ENCODE assay signal across 13 cellular contexts in the genomic region with DNA sequence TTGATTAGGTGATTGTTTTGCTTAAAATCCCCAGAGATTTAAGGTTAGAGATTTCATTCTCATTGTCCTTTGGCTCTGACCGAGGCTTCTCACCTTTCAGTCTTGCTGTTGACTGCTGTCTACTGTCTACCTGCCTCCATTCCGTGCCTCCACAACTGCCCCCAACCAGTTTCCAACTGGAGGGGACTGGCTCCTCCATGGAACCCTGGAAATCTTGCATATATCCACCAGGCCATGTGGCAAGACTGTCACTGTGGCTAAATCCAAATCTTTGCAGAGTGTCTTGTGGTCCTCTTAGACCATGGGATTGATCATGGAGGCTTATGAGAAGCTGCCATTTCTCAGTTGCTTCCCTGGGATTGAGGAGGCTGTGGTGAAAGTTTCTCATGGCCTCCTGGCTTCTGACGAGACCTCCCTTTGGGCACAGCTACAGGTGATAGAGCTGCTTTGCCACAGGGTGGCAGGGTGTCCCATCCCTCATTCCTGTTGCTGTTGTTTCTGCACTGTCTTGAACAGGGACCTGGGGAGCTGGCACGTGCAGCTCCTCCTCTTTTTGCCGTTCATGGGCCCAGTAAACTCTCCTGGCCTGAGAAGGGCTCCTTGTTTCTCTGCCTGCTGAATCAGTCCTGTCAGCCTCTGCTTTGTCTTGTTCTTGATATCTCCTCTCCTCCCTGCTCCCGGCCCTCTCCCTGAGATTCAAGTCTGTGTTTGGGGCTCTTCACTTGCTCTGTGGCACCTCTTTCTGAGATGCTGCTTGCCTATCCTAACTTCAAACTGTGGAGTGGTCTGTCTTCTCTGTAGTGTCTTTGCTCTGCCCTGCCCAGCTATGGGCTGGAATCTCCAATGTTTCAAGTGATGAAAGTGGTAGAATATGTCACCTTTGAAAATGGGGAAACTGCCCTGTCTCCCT.
DNase-seq lines count a peak whose midpoint lies in the region; ATAC-seq and TF ChIP-seq lines count a peak whose summit lies in the region.
"Had no signal": no experiment of that assay in that cellular context is flagged by ENCODE, and none has a peak within 500 bp of the region (broad histone marks: within the 10 kb centered on the region; RNA-seq: fewer than 3 reads in every experiment).

No MANE protein-coding gene starts in this region.

- TF ChIP-seq EP300 in SK-N-SH (IDR thresholded peaks at IDR 0.05; ENCODE audit: borderline replicate concordance in 1 of 2, low read depth in 1 of 2, low read length in 1 of 2), result no peak

- no peaks in the 10 kb centered on the region for H3K79me2 ChIP-seq in mammary epithelial cell (ENCODE audit: insufficient read depth, low read length)
- H3K79me2 ChIP-seq in SK-N-SH (ENCODE audit: insufficient read depth), result no peaks in the 10 kb centered on the region

- H3K27ac ChIP-seq in mammary epithelial cell (ENCODE audit: insufficient read depth, low read depth, low read length) (no peak overlapping the region), SK-N-SH (ENCODE audit: low read depth in 2 of 2, low read length in 1 of 2) (no peak overlapping the region), upper lobe of right lung (no peak overlapping the region)

- intact Hi-C loops in mammary epithelial cell (cut with micrococcal nuclease) (loop anchor here (2.0 kb wide), 1 partner anchor 368 kb away; no protein-coding TSS in a partner anchor), upper lobe of right lung (cut with DNase I) (no loop called here)

- H3K9me3 ChIP-seq in mammary epithelial cell (replicated peaks; ENCODE audit: insufficient read depth, low read length), result peaks cover 5% of the 10 kb centered on the region
- peaks cover 14% of the 10 kb centered on the region; the same call in 1 of the 2 replicates for H3K9me3 ChIP-seq in SK-N-SH
- H3K9me3 ChIP-seq in upper lobe of right lung, result no peaks in the 10 kb centered on the region

- H3K4me3 ChIP-seq in mammary epithelial cell (replicated peaks in 1 of 3; ENCODE audit: insufficient read depth in 1 of 3, low read depth in 2 of 3, low read length in 3 of 3), result no peak overlapping the region
- H3K4me3 ChIP-seq in SK-N-SH (ENCODE audit: low read depth in 2 of 2, low read length in 1 of 2), result no peak overlapping the region
- no peak overlapping the region for H3K4me3 ChIP-seq in upper lobe of right lung

- H3K4me2 ChIP-seq in mammary epithelial cell (ENCODE audit: insufficient read depth, low read depth, low read length) (no peak overlapping the region), SK-N-SH (no peak overlapping the region)

- DNase-seq in T47D (ENCODE audit: low read depth in 1 of 2, low spot score in 1 of 2) (peak; percentile 64 to 76), mammary epithelial cell (no peak), SK-N-SH (no peak), islet precursor cell (peak; percentile 49), upper lobe of right lung (no peak), germinal center (ENCODE audit: low spot score) (no peak)
- DNase-seq in activated naive CD4-positive, alpha-beta T cell treated with anti-CD3 and anti-CD28 coated beads, Interleukin-2, amount 50 U/mL, for 16 hours, result no peak
- DNase-seq: activated CD4-positive, CD25-positive, alpha-beta regulatory T cell treated with anti-CD3 and anti-CD28 coated beads, Interleukin-2, amount 50 U/mL, for 72 hours; activated T-cell treated with anti-CD3 and anti-CD28 coated beads, Interleukin-2, amount 50 U/mL, for 72 hours; DMS79 treated with DMSO at 0.1 percent for 48 hours; NCI-H510A; SHP77 treated with DMSO at 0.1 percent for 48 hours had no signal

- H3K27me3 ChIP-seq in mammary epithelial cell (ENCODE audit: insufficient read depth, low read length) (no peaks in the 10 kb centered on the region), SK-N-SH (ENCODE audit: insufficient read depth) (no peaks in the 10 kb centered on the region), upper lobe of right lung (no peaks in the 10 kb centered on the region)

- H3K36me3 ChIP-seq in mammary epithelial cell (ENCODE audit: insufficient read depth, low read length) (no peaks in the 10 kb centered on the region), SK-N-SH (replicated peaks in 1 of 2; ENCODE audit: control insufficient read depth in 1 of 2, insufficient read depth in 2 of 2, low read length in 1 of 2) (no peaks in the 10 kb centered on the region), upper lobe of right lung (no peaks in the 10 kb centered on the region)

- dilution Hi-C loops in mammary epithelial cell (cut with HindIII; ENCODE audit: low sequenced_read_pairs), result no loop called here

- BruUV-seq in mammary epithelial cell (replicated peaks; lab: Mats Ljungman, UMichigan), result no TSS peak

- no peak for TF ChIP-seq POLR2A in GM18505 (IDR thresholded peaks at IDR 0.05; ENCODE audit: borderline replicate concordance, extremely low read depth, insufficient read depth, insufficient read length)

- ATAC-seq in upper lobe of right lung, result peak; percentile 42
- no peak for ATAC-seq in GM18505 (IDR thresholded peaks at IDR 0.05; ENCODE audit: unreplicated experiment)
- ATAC-seq: activated T-cell treated with anti-CD3 and anti-CD28 coated beads, Interleukin-2, amount 50 U/mL, for 72 hours had no signal

- no peaks in the 10 kb centered on the region for H4K20me1 ChIP-seq in mammary epithelial cell (ENCODE audit: insufficient read depth, low read length)
- H4K20me1 ChIP-seq in SK-N-SH (ENCODE audit: insufficient read depth), result no peaks in the 10 kb centered on the region

- POLR2A ChIA-PET in SK-N-SH (lab: Yijun Ruan, JAX), result no interaction called here

- 96% methylated on average over 6 of the region's 6 CpGs for WGBS in mammary epithelial cell (ENCODE audit: low coverage, missing lambda C conversion rate)
- WGBS in SK-N-SH (ENCODE audit: low lambda C conversion rate), result 74% methylated on average over 6 of the region's 6 CpGs

- peak in 1 of 2 donors; percentile 26 for TF ChIP-seq CTCF in mammary epithelial cell (conservative IDR thresholded peaks at IDR 0.05 in 1 of 2, IDR thresholded peaks at IDR 0.05 in 1 of 2; ENCODE audit: extremely low read depth in 1 of 2, insufficient read depth in 1 of 2, low read depth in 1 of 2, low read length in 2 of 2)
- no peak for TF ChIP-seq CTCF in SK-N-SH (IDR thresholded peaks at IDR 0.05)
- TF ChIP-seq CTCF in upper lobe of right lung (IDR thresholded peaks at IDR 0.05), result no peak

- peaks cover under 1% of the 10 kb centered on the region for H3F3A ChIP-seq in SK-N-SH (replicated peaks; ENCODE audit: insufficient read depth)

- CTCF ChIA-PET in mammary epithelial cell (lab: Charles Lee; ENCODE audit: low non-redundant PET), result no interaction called here
- CTCF ChIA-PET in SK-N-SH (lab: Yijun Ruan, JAX), result interaction anchor here (0.7 to 1.3 kb wide), 4 partner anchors 9 to 63 kb away, joined by 3 to 4 read pairs (median 4); a partner anchor contains a TSS

- H2AFZ ChIP-seq in mammary epithelial cell (ENCODE audit: low read depth, low read length) (no peak overlapping the region), SK-N-SH (ENCODE audit: low read depth) (no peak overlapping the region; the same call in 1 of the 2 replicates)

- peak; percentile 31; the same call in 1 of the 2 replicates for TF ChIP-seq RAD21 in SK-N-SH (IDR thresholded peaks at IDR 0.05; ENCODE audit: low read length)

- H3K4me1 ChIP-seq in mammary epithelial cell (ENCODE audit: insufficient read depth, low read length), result peaks cover 17% of the 10 kb centered on the region
- H3K4me1 ChIP-seq in SK-N-SH (ENCODE audit: control insufficient read depth in 1 of 2, insufficient read depth in 2 of 2, low read depth in 1 of 2, low read length in 1 of 2), result peaks cover 10 to 12% of the 10 kb centered on the region in 2 experiments; a peak in 2 of 4 replicates
- no peaks in the 10 kb centered on the region for H3K4me1 ChIP-seq in upper lobe of right lung

- in situ Hi-C loops in T47D (cut with HindIII; ENCODE audit: low pct_unique_long_range_greater_than_20kb, low sequenced_read_pairs), result no loop called here
- in situ Hi-C loops in mammary epithelial cell (cut with MboI; ENCODE audit: low sequenced_read_pairs in 2 of 2), result no loop called here

- H3K9ac ChIP-seq in mammary epithelial cell (ENCODE audit: insufficient read depth, low read length) (no peak overlapping the region), SK-N-SH (no peak overlapping the region)

- H3K9me2 ChIP-seq in SK-N-SH, result no peaks in the 10 kb centered on the region

TF ChIP-seq in SK-N-SH, 30 proteins besides CTCF, POLR2A, EP300 and RAD21 (continues in another document):
- TF ChIP-seq MXI1 (IDR thresholded peaks at IDR 0.05; ENCODE audit: low read depth, low read length) (no peak), POLR2AphosphoS5 (IDR thresholded peaks at IDR 0.05; ENCODE audit: low read depth, low read length) (no peak), GATA2 (CRISPR knock-in tag; IDR thresholded peaks at IDR 0.05) (no peak), NFIC (IDR thresholded peaks at IDR 0.05; ENCODE audit: borderline replicate concordance) (no peak), JUND (IDR thresholded peaks at IDR 0.05) (no peak), SMC3 (IDR thresholded peaks at IDR 0.05; ENCODE audit: low read depth, low read length) (no peak), TAF1 (IDR thresholded peaks at IDR 0.05; ENCODE audit: borderline replicate concordance, low read depth, low read length) (no peak), RFX5 (IDR thresholded peaks at IDR 0.05; ENCODE audit: low read length) (no peak), FOXJ3 (CRISPR knock-in tag; IDR thresholded peaks at IDR 0.05) (no peak), NRF1 (IDR thresholded peaks at IDR 0.05; ENCODE audit: low read depth, low read length) (no peak)
- TF ChIP-seq, protein P1, sequence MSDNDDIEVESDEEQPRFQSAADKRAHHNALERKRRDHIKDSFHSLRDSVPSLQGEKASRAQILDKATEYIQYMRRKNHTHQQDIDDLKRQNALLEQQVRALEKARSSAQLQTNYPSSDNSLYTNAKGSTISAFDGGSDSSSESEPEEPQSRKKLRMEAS (IDR thresholded peaks at IDR 0.05; ENCODE audit: low read depth), result no peak
- TF ChIP-seq, protein P2, sequence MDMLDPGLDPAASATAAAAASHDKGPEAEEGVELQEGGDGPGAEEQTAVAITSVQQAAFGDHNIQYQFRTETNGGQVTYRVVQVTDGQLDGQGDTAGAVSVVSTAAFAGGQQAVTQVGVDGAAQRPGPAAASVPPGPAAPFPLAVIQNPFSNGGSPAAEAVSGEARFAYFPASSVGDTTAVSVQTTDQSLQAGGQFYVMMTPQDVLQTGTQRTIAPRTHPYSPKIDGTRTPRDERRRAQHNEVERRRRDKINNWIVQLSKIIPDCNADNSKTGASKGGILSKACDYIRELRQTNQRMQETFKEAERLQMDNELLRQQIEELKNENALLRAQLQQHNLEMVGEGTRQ (IDR thresholded peaks at IDR 0.05; ENCODE audit: borderline replicate concordance, low read depth, low read length), result no peak
- TF ChIP-seq, protein P3, sequence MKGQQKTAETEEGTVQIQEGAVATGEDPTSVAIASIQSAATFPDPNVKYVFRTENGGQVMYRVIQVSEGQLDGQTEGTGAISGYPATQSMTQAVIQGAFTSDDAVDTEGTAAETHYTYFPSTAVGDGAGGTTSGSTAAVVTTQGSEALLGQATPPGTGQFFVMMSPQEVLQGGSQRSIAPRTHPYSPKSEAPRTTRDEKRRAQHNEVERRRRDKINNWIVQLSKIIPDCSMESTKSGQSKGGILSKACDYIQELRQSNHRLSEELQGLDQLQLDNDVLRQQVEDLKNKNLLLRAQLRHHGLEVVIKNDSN (IDR thresholded peaks at IDR 0.05; ENCODE audit: borderline replicate concordance, low read depth), result no peak

Comparison
In these comparisons a context has a peak if more than half of its experiments do, and no peak if none do; other contexts are left out.
1. DNase-seq: peak in T47D (2 of 2) and islet precursor cell (single experiment); none in mammary epithelial cell (single experiment), SK-N-SH (single experiment), upper lobe of right lung (single experiment), germinal center (single experiment) and activated naive CD4-positive, alpha-beta T cell treated with anti-CD3 and anti-CD28 coated beads, Interleukin-2, amount 50 U/mL, for 16 hours (single experiment).